Comparison of ENCODE assay signal across 14 cellular contexts in the genomic region with DNA sequence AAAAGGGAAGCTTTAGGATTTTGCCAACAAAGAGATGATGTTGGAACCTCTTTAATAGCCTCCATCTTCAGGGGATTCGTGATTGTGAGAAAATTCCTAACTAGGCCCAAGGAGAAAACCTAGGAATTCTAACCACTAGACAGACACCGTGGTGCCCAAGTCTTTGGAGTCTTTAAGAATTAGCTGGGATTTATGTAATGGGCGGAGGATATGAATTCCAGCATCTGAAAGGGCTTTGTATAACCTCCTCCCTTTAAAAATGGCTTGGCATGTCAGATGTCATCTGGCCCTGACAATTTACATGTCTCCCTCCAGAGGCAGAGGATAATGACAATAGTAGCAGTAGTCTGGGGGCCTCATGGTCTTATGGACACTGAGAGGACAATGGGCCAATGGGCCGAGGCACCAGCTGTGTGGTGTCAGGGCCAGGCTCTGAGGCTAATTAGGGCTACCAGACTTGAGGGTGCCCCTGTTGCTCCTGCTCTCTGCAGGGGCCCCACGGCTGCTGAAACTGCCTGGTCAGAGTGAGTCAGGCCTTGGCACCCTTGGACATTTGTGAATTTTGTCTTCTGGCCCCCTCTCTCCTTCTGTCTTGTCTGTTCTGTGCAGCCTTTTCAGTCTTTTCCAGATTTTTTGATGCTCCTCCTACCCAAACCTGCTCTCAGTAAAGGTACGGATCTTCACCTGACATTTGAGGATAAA.
DNase-seq lines count a peak whose midpoint lies in the region; ATAC-seq and TF ChIP-seq lines count a peak whose summit lies in the region.
"Had no signal": no experiment of that assay in that cellular context is flagged by ENCODE, and none has a peak within 500 bp of the region (broad histone marks: within the 10 kb centered on the region; RNA-seq: fewer than 3 reads in every experiment).

No MANE protein-coding gene starts in this region.

- H3K4me1 ChIP-seq in SJSA1 (replicated peaks): peaks cover 14% of the 10 kb centered on the region
- H3K4me1 ChIP-seq in thoracic aorta (ENCODE audit: control insufficient read depth in 1 of 2, low read depth in 2 of 2): peaks cover 18 to 36% of the 10 kb centered on the region in 2 donors
- no peaks in the 10 kb centered on the region for H3K4me1 ChIP-seq in left lung
- H3K4me1 ChIP-seq: BLaER1, body of pancreas had no signal

- TF ChIP-seq CTCF in fibroblast of mammary gland (conservative IDR thresholded peaks at IDR 0.05; ENCODE audit: control insufficient read depth, insufficient read depth, low read depth, low read length) (no peak), thoracic aorta (IDR thresholded peaks at IDR 0.05) (no peak), left lung (IDR thresholded peaks at IDR 0.05) (no peak)

- no peaks in the 10 kb centered on the region for H3K36me3 ChIP-seq in SJSA1
- no peaks in the 10 kb centered on the region for H3K36me3 ChIP-seq in thoracic aorta
- H3K36me3 ChIP-seq in left lung: no peaks in the 10 kb centered on the region
- H3K36me3 ChIP-seq: BLaER1 had no signal

- peak; percentile 44 for DNase-seq in GM03348 (ENCODE audit: low spot score)
- DNase-seq in SJSA1 (ENCODE audit: low read depth in 1 of 2, low spot score in 2 of 2): no peak
- peak; percentile 48 for DNase-seq in fibroblast of mammary gland (ENCODE audit: low read depth)
- no peak for DNase-seq in thoracic aorta (ENCODE audit: low spot score)
- DNase-seq in NCI-H1694 treated with DMSO at 0.1 percent for 48 hours (lab: John Stamatoyannopoulos, UW): no peak
- no peak for DNase-seq in left lung
- no peak for DNase-seq in NCI-H82 treated with DMSO at 0.1 percent for 48 hours (lab: John Stamatoyannopoulos, UW; ENCODE audit: unreplicated experiment)
- DNase-seq: activated CD4-positive, alpha-beta memory T cell treated with anti-CD3 and anti-CD28 coated beads for 36 hours; activated naive CD4-positive, alpha-beta T cell treated with anti-CD3 and anti-CD28 coated beads, Interleukin-2, amount 10 ng/mL, durations not matched to agents 7 days and 5 days; NCI-H1436; stimulated activated CD4-positive, alpha-beta T cell treated with anti-CD3 and anti-CD28 coated beads, Interleukin-2, amount 100 ng/mL, for 48 hours had no signal

- H3K27me3 ChIP-seq in SJSA1 (replicated peaks) (no peaks in the 10 kb centered on the region), thoracic aorta (replicated peaks; ENCODE audit: insufficient read depth) (no peaks in the 10 kb centered on the region), left lung (no peaks in the 10 kb centered on the region)
- H3K27me3 ChIP-seq: BLaER1, body of pancreas had no signal

- H3K27ac ChIP-seq in SJSA1 (peak overlapping the region; percentile 28; the same call in 1 of the 2 replicates), thoracic aorta (peak overlapping the region; percentile 55 to 64), left lung (peak overlapping the region in 1 of 2 donors; percentile 23)
- H3K27ac ChIP-seq: BLaER1, body of pancreas, VCaP had no signal

- no peak for ATAC-seq in thoracic aorta (ENCODE audit: insufficient number of reproducible peaks, low FRiP score, low read depth)
- no peak for ATAC-seq in left lung
- ATAC-seq: body of pancreas had no signal

- no peaks in the 10 kb centered on the region; the same call in 1 of the 2 replicates for H3K9me3 ChIP-seq in SJSA1 (replicated peaks)
- H3K9me3 ChIP-seq in thoracic aorta: no peaks in the 10 kb centered on the region
- H3K9me3 ChIP-seq in left lung: peaks cover 0 to 2% of the 10 kb centered on the region in 2 donors
- H3K9me3 ChIP-seq: BLaER1, body of pancreas had no signal

- intact Hi-C loops in left lung (cut with DNase I): no loop called here

- H3K4me3 ChIP-seq in SJSA1 (no peak overlapping the region), fibroblast of mammary gland (ENCODE audit: control insufficient read depth, low read depth, low read length) (no peak overlapping the region), thoracic aorta (no peak overlapping the region), left lung (no peak overlapping the region)
- H3K4me3 ChIP-seq: BLaER1, body of pancreas had no signal

Comparison
In these comparisons a context has a peak if more than half of its experiments do, and no peak if none do; other contexts are left out.
1. DNase-seq: peak in GM03348 (single experiment) and fibroblast of mammary gland (single experiment); none in SJSA1 (0 of 2), thoracic aorta (single experiment), NCI-H1694 treated with DMSO at 0.1 percent for 48 hours (single experiment), left lung (0 of 2) and NCI-H82 treated with DMSO at 0.1 percent for 48 hours (single experiment).